ENCODE assay signal across 22 cellular contexts in the genomic region with DNA sequence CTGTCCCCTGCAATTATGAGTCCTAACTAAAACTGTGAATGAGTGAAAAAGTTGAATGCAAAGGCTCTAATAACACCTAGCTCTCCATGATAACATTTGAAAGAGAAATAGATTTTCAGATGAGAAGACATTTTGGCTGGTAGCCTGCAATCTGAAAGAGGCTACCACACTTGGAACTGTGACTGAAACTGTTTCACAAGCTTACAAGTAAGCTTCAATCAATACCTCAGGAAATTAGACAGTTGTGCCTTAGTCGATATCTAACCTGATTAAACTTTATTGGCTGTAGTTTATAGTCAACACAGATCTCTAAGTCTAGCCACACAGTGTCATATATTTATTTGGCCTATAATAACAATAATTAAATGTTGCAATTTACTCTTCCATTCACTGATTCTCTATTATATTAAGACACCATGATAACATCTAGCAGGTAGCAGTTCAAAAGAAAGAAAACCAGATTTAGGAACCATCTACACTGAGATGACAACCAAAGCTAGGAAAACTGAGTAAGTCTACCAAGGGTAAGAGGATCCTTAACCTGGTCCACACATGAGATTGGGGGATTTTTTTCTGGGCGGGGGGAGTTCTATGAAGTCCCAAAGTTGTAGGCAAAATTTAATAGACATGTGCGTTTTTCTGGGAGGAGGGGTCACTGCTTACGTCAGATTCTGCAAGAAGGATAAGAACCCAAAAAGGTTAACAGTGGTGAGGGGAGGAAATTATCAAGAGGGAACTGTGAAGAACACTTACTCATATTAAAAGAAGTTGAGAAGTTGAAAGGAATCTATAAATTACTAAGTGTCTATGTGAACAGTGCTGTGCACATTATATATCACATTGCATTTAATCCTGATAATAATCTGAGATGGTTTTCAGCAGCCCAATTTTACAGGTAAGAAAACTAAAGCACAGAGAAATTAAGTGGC.
A peak's percentile ranks its signal among the peaks of the same experiment; 100 is the strongest.
DNase-seq lines count a peak whose midpoint lies in the region; ATAC-seq, FAIRE-seq and TF ChIP-seq lines count a peak whose summit lies in the region.
"Had no signal": no experiment of that assay in that cellular context is flagged by ENCODE, and none has a peak within 500 bp of the region (broad histone marks: within the 10 kb centered on the region; RNA-seq: fewer than 3 reads in every experiment).

No MANE protein-coding gene starts in this region.

- no peaks in the 10 kb centered on the region for H4K20me1 ChIP-seq in HepG2 (ENCODE audit: insufficient read depth, low read length)

- in situ Hi-C loops in HepG2 (cut with HindIII; ENCODE audit: extremely low pct_ligation_motif_present, low pct_unique_long_range_greater_than_20kb) = no loop called here

- WGBS in right lobe of liver (ENCODE audit: insufficient coverage, low coverage, low lambda C conversion rate, missing lambda C conversion rate) = 54% methylated on average over 4 of the region's 4 CpGs
- WGBS in HepG2 (ENCODE audit: low lambda C conversion rate) = 98% methylated on average over 4 of the region's 4 CpGs
- 88 to 98% (median 90%) methylated on average over 4 of the region's 4 CpGs for WGBS in psoas muscle, 3 donors

- no peaks in the 10 kb centered on the region for H3K27me3 Mint-ChIP-seq in activated CD4-positive, alpha-beta T cell treated with anti-CD3 and anti-CD28 coated beads for 36 hours
- H3K27me3 Mint-ChIP-seq in T-helper 17 cell = no peaks in the 10 kb centered on the region
- H3K27me3 Mint-ChIP-seq: CD8-positive, alpha-beta memory T cell; progenitor cell of endocrine pancreas had no signal

- H3K4me3 ChIP-seq in right lobe of liver (no peak overlapping the region), HepG2 (replicated peaks in 1 of 3; ENCODE audit: insufficient read depth in 1 of 3, low read depth in 2 of 3, low read length in 3 of 3) (no peak overlapping the region), psoas muscle (no peak overlapping the region)
- H3K4me3 ChIP-seq: adrenal gland, suprapubic skin had no signal

- H3K9ac ChIP-seq in HepG2 (ENCODE audit: insufficient read depth, low read depth, low read length) = no peak overlapping the region

- BruUV-seq in HepG2 (replicated peaks; lab: Mats Ljungman, UMichigan) = no TSS peak

- DNase-seq in activated CD4-positive, alpha-beta T cell treated with anti-CD3 and anti-CD28 coated beads for 36 hours = no peak
- DNase-seq in activated CD4-positive, alpha-beta T cell treated with anti-CD3 and anti-CD28 coated beads for 1 hour = no peak
- no peak for DNase-seq in right lobe of liver
- DNase-seq in HepG2 (ENCODE audit: low spot score) = no peak
- DNase-seq in T-helper 17 cell = no peak
- DNase-seq in stimulated activated naive CD8-positive, alpha-beta T cell treated with anti-CD3 and anti-CD28 coated beads, Interleukin-15, Interleukin-2, amounts not matched to agents 100 U/mL and 50 U/mL, for 24 hours = no peak
- DNase-seq in NCI-H82 (lab: John Stamatoyannopoulos, UW) = no peak
- DNase-seq in psoas muscle = no peak
- DNase-seq: adrenal gland; AML-193; CD8-positive, alpha-beta memory T cell; effector CD8-positive, alpha-beta T cell; erythroblast; foreskin fibroblast; H9; Kasumi-1; left cardiac atrium; NCI-H524; stimulated activated CD8-positive, alpha-beta memory T cell treated with anti-CD3 and anti-CD28 coated beads, Interleukin-4, amount 100 ng/mL, for 48 hours had no signal

- H3K79me2 ChIP-seq in HepG2 (ENCODE audit: insufficient read depth, low read length) = peaks cover 3% of the 10 kb centered on the region

- no peaks in the 10 kb centered on the region for H3K9me3 Mint-ChIP-seq in activated CD4-positive, alpha-beta T cell treated with anti-CD3 and anti-CD28 coated beads for 36 hours (ENCODE audit: low read depth)
- H3K9me3 Mint-ChIP-seq: CD8-positive, alpha-beta memory T cell; H9 had no signal

- H3K27me3 ChIP-seq in right lobe of liver (no peaks in the 10 kb centered on the region), HepG2 (ENCODE audit: control insufficient read depth in 1 of 2, insufficient read depth in 2 of 2, low read length in 2 of 2) (no peaks in the 10 kb centered on the region), psoas muscle (ENCODE audit: insufficient read depth in 3 of 3, low read length in 2 of 3) (no peaks in the 10 kb centered on the region)
- H3K27me3 ChIP-seq: adrenal gland, suprapubic skin had no signal

- no peak for TF ChIP-seq RAD21 in HepG2 (CRISPR knock-in tag; IDR thresholded peaks at IDR 0.05)

- POLR2A ChIA-PET in activated CD4-positive, alpha-beta T cell treated with anti-CD3 and anti-CD28 coated beads for 36 hours (lab: Charles Lee) = interaction anchor here (0.6 kb wide), 1 partner anchor 18 kb away, joined by 5 read pairs; no protein-coding TSS in a partner anchor
- POLR2A ChIA-PET in HepG2 (lab: Yijun Ruan, JAX) = no interaction called here

- no peak overlapping the region for H2AFZ ChIP-seq in HepG2 (ENCODE audit: low read length)

- peak overlapping the region in 1 of 3 donors; percentile 34 for H3K27ac ChIP-seq in right lobe of liver
- H3K27ac ChIP-seq in HepG2 (ENCODE audit: extremely low read length, insufficient read depth, low read length) = no peak overlapping the region
- H3K27ac ChIP-seq in psoas muscle = no peak overlapping the region
- H3K27ac ChIP-seq: adrenal gland, RWPE1, suprapubic skin had no signal

- intact Hi-C loops in activated CD4-positive, alpha-beta T cell treated with anti-CD3 and anti-CD28 coated beads for 36 hours (cut with DNase I, micrococcal nuclease) = loop anchor here (1.0 to 5.0 kb wide), 2 partner anchors 20 to 75 kb away; no protein-coding TSS in a partner anchor
- intact Hi-C loops in right lobe of liver (cut with DNase I) (no loop called here), HepG2 (cut with micrococcal nuclease; ENCODE audit: unreplicated experiment) (no loop called here), psoas muscle (cut with DNase I) (no loop called here)

- H3K4me3 Mint-ChIP-seq in activated CD4-positive, alpha-beta T cell treated with anti-CD3 and anti-CD28 coated beads for 36 hours = no peak overlapping the region
- no peak overlapping the region for H3K4me3 Mint-ChIP-seq in T-helper 17 cell
- H3K4me3 Mint-ChIP-seq: CD8-positive, alpha-beta memory T cell; H9 had no signal

- H3K9me3 ChIP-seq in right lobe of liver (no peaks in the 10 kb centered on the region), HepG2 (ENCODE audit: low read length) (no peaks in the 10 kb centered on the region), T-helper 17 cell (ENCODE audit: control insufficient read depth, low read length, poor library complexity, severe bottlenecking) (no peaks in the 10 kb centered on the region), psoas muscle (no peaks in the 10 kb centered on the region)
- H3K9me3 ChIP-seq: adrenal gland, suprapubic skin had no signal

- TF ChIP-seq POLR2A in right lobe of liver (IDR thresholded peaks at IDR 0.05) (no peak), HepG2 (IDR thresholded peaks at IDR 0.05; ENCODE audit: insufficient read depth in 1 of 2, low read depth in 2 of 2, low read length in 2 of 2) (no peak)

- H3K36me3 ChIP-seq in right lobe of liver (no peaks in the 10 kb centered on the region), HepG2 (replicated peaks in 1 of 2; ENCODE audit: control insufficient read depth in 1 of 2, insufficient read depth in 2 of 2, low read length in 2 of 2) (no peaks in the 10 kb centered on the region; a peak in 1 of 5 replicates), psoas muscle (ENCODE audit: insufficient read depth in 1 of 2, low read depth in 1 of 2) (no peaks in the 10 kb centered on the region)
- H3K36me3 ChIP-seq: adrenal gland, suprapubic skin had no signal

- H3K4me1 ChIP-seq in right lobe of liver = peaks cover 0 to 27% (median 10%) of the 10 kb centered on the region in 4 donors
- peaks cover 11% of the 10 kb centered on the region for H3K4me1 ChIP-seq in HepG2 (ENCODE audit: insufficient read depth, low read length)
- H3K4me1 ChIP-seq in psoas muscle = peaks cover 3% of the 10 kb centered on the region
- H3K4me1 ChIP-seq: suprapubic skin had no signal

- no peaks in the 10 kb centered on the region for H3K36me3 Mint-ChIP-seq in activated CD4-positive, alpha-beta T cell treated with anti-CD3 and anti-CD28 coated beads for 36 hours (ENCODE audit: low read depth)
- H3K36me3 Mint-ChIP-seq in T-helper 17 cell (ENCODE audit: low read depth) = peaks cover 2% of the 10 kb centered on the region

- H3K27ac Mint-ChIP-seq in activated CD4-positive, alpha-beta T cell treated with anti-CD3 and anti-CD28 coated beads for 36 hours = no peak overlapping the region
- H3K27ac Mint-ChIP-seq in T-helper 17 cell = peak overlapping the region; percentile 60
- H3K27ac Mint-ChIP-seq: progenitor cell of endocrine pancreas had no signal

- ATAC-seq in activated CD4-positive, alpha-beta T cell treated with anti-CD3 and anti-CD28 coated beads for 36 hours = peak; percentile 93
- peak in 3 of 4 donors; percentile 48 to 67 (median 55) for ATAC-seq in right lobe of liver
- no peak for ATAC-seq in HepG2
- no peak for ATAC-seq in T-helper 17 cell
- peak; percentile 84 for ATAC-seq in stimulated activated naive CD8-positive, alpha-beta T cell treated with anti-CD3 and anti-CD28 coated beads, Interleukin-15, Interleukin-2, amounts not matched to agents 100 U/mL and 50 U/mL, for 24 hours
- no peak for ATAC-seq in psoas muscle
- ATAC-seq: left cardiac atrium had no signal

- H3K4me2 ChIP-seq in HepG2 (ENCODE audit: low read depth, low read length) = no peak overlapping the region

- peaks cover 19% of the 10 kb centered on the region for H3K4me1 Mint-ChIP-seq in activated CD4-positive, alpha-beta T cell treated with anti-CD3 and anti-CD28 coated beads for 36 hours
- H3K4me1 Mint-ChIP-seq in T-helper 17 cell = peaks cover 12% of the 10 kb centered on the region

- TF ChIP-seq EP300 in HepG2 (IDR thresholded peaks at IDR 0.05; ENCODE audit: low read depth in 2 of 2, low read length in 2 of 2) = no peak
- TF ChIP-seq EP300 in HepG2 (CRISPR knock-in tag; IDR thresholded peaks at IDR 0.05; ENCODE audit: borderline replicate concordance) = no peak

- FAIRE-seq in HepG2 (lab: Jason Lieb, UNC) = no peak

- TF ChIP-seq CTCF in right lobe of liver (IDR thresholded peaks at IDR 0.05) = no peak
- no peak for TF ChIP-seq CTCF in HepG2 (CRISPR knock-in tag; IDR thresholded peaks at IDR 0.05)
- no peak for TF ChIP-seq CTCF in psoas muscle (IDR thresholded peaks at IDR 0.05)

- CTCF ChIA-PET in activated CD4-positive, alpha-beta T cell treated with anti-CD3 and anti-CD28 coated beads for 36 hours (lab: Charles Lee) = interaction anchor here (1.2 kb wide), 1 partner anchor 98 kb away, joined by 5 read pairs; no protein-coding TSS in a partner anchor
- CTCF ChIA-PET in HepG2 (lab: Yijun Ruan, JAX; ENCODE audit: low intra/inter-chr PET ratio, low total read pairs) = no interaction called here

TF ChIP-seq in HepG2, 621 proteins besides CTCF, POLR2A, EP300 and RAD21 (continues in another document):
- TF ChIP-seq ZNF446 (CRISPR knock-in tag; IDR thresholded peaks at IDR 0.05) (no peak), ZNF589 (CRISPR knock-in tag; conservative IDR thresholded peaks at IDR 0.05) (no peak), MYNN (CRISPR knock-in tag; IDR thresholded peaks at IDR 0.05; ENCODE audit: low read depth) (no peak), WIZ (CRISPR knock-in tag; IDR thresholded peaks at IDR 0.05) (no peak)
- TF ChIP-seq, protein P1, sequence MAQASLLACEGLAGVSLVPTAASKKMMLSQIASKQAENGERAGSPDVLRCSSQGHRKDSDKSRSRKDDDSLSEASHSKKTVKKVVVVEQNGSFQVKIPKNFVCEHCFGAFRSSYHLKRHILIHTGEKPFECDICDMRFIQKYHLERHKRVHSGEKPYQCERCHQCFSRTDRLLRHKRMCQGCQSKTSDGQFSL (CRISPR knock-in tag; IDR thresholded peaks at IDR 0.05) = no peak

Comparison
In these comparisons a context has a peak if more than half of its experiments do, and no peak if none do; other contexts are left out.
1. ATAC-seq: peak in activated CD4-positive, alpha-beta T cell treated with anti-CD3 and anti-CD28 coated beads for 36 hours (single experiment), right lobe of liver (3 of 4) and stimulated activated naive CD8-positive, alpha-beta T cell treated with anti-CD3 and anti-CD28 coated beads, Interleukin-15, Interleukin-2, amounts not matched to agents 100 U/mL and 50 U/mL, for 24 hours (single experiment); none in HepG2 (single experiment), T-helper 17 cell (single experiment) and psoas muscle (0 of 4).
2. intact Hi-C loops: an anchor here in activated CD4-positive, alpha-beta T cell treated with anti-CD3 and anti-CD28 coated beads for 36 hours (1.0 to 5.0 kb wide); none called in right lobe of liver, HepG2 and psoas muscle.